In genomic region chr15:82539690-82540054, GRCh38 we compare ENCODE assay signal across 8 cellular contexts. TPM values are rescaled to one million over a fixed set of nuclear protein-coding genes. Genes with fewer than 3 reads are reported as not detected.
DNase-seq lines count a peak whose midpoint lies in the region; TF ChIP-seq lines count a peak whose summit lies in the region.

No MANE protein-coding gene starts in this region.

- H3K9me3 Mint-ChIP-seq in CD8-positive, alpha-beta memory T cell, result no peaks in the 10 kb centered on the region

- peak overlapping the region; percentile 100 for H3K9ac ChIP-seq in HUES64 (ENCODE audit: low read depth, low read length)

- peak overlapping the region; percentile 94 for H3K27ac ChIP-seq in CD8-positive, alpha-beta memory T cell (ENCODE audit: low read depth, low read length)
- peak overlapping the region; percentile 88 for H3K27ac ChIP-seq in HUES64 (ENCODE audit: low read depth, low read length)
- peak overlapping the region; percentile 77 for H3K27ac ChIP-seq in mesodermal cell (ENCODE audit: low read depth, low read length, severe bottlenecking)

- H3K36me3 ChIP-seq in CD8-positive, alpha-beta memory T cell (ENCODE audit: insufficient read depth, low read length), result peaks cover 34% of the 10 kb centered on the region
- H3K36me3 ChIP-seq in HUES64 (ENCODE audit: insufficient read depth, low read length), result peaks cover 51% of the 10 kb centered on the region
- H3K36me3 ChIP-seq in mesodermal cell (ENCODE audit: control insufficient read depth, insufficient read depth, low read length), result peaks cover 52% of the 10 kb centered on the region

- H3K27ac Mint-ChIP-seq in CD8-positive, alpha-beta memory T cell, result peak overlapping the region; percentile 92 to 98 (median 94)

- POLR2A ChIA-PET in CD8-positive, alpha-beta memory T cell (lab: Charles Lee), result interaction anchor here (1.2 to 2.7 kb wide), 6 partner anchors 9 to 472 kb away, joined by 4 to 19 read pairs (median 13); partner anchors contain the start of genes C15orf40, RAMAC and WHAMM

- H3K4me1 Mint-ChIP-seq in CD8-positive, alpha-beta memory T cell, result peaks cover 26 to 46% (median 34%) of the 10 kb centered on the region in 3 donors

- peaks cover 25% of the 10 kb centered on the region for H3K4me1 ChIP-seq in CD8-positive, alpha-beta memory T cell (ENCODE audit: insufficient read depth, low read length)
- H3K4me1 ChIP-seq in HUES64 (ENCODE audit: insufficient read depth, low read length), result peaks cover 27% of the 10 kb centered on the region
- H3K4me1 ChIP-seq in mesodermal cell (ENCODE audit: control insufficient read depth, insufficient read depth, low read length, poor library complexity, severe bottlenecking), result peaks cover 17% of the 10 kb centered on the region

- no peak for DNase-seq in CD8-positive, alpha-beta memory T cell
- peak; percentile 14 for DNase-seq in choroid plexus epithelial cell (ENCODE audit: low read depth)
- DNase-seq in AG08395 (ENCODE audit: low spot score), result no peak
- no peak for DNase-seq in GF-D8 (lab: John Stamatoyannopoulos, UW)
- no peak for DNase-seq in NCI-H1417 treated with DMSO at 0.1 percent for 48 hours (lab: John Stamatoyannopoulos, UW)
- DNase-seq in SIG-M5 treated with dmso at 0.1 percent for 504 hours (lab: John Stamatoyannopoulos, UW; ENCODE audit: unreplicated experiment), result no peak

- H3K9me3 ChIP-seq in CD8-positive, alpha-beta memory T cell (ENCODE audit: low read length), result no peaks in the 10 kb centered on the region
- H3K9me3 ChIP-seq in HUES64 (ENCODE audit: insufficient read depth, low read depth, low read length), result no peaks in the 10 kb centered on the region
- H3K9me3 ChIP-seq in mesodermal cell (ENCODE audit: control insufficient read depth, low read length), result no peaks in the 10 kb centered on the region

- H3K4me3 Mint-ChIP-seq in CD8-positive, alpha-beta memory T cell, result peak overlapping the region; percentile 94 to 98 (median 96)

- H3K36me3 Mint-ChIP-seq in CD8-positive, alpha-beta memory T cell, result peaks cover 11 to 58% (median 14%) of the 10 kb centered on the region in 3 donors

- no peaks in the 10 kb centered on the region for H3K27me3 ChIP-seq in CD8-positive, alpha-beta memory T cell (ENCODE audit: insufficient read depth, low read length, poor library complexity, severe bottlenecking)
- H3K27me3 ChIP-seq in HUES64 (ENCODE audit: insufficient read depth, low read length), result no peaks in the 10 kb centered on the region

- CTCF ChIA-PET in CD8-positive, alpha-beta memory T cell (lab: Charles Lee), result interaction anchor here (0.6 to 6.9 kb wide), 12 partner anchors 8 to 471 kb away, joined by 3 to 63 read pairs (median 6); no protein-coding TSS in a partner anchor

- peaks cover 0 to under 1% of the 10 kb centered on the region in 2 donors for H3K27me3 Mint-ChIP-seq in CD8-positive, alpha-beta memory T cell

- WGBS in HUES64, result under 1% methylated on average over 23 of the region's 23 CpGs
- WGBS in mesodermal cell (ENCODE audit: insufficient coverage in 2 of 2), 2 experiments, result 1% methylated on average over 20 to 23 of the region's 23 CpGs

- no peak for TF ChIP-seq CTCF in choroid plexus epithelial cell (conservative IDR thresholded peaks at IDR 0.05; ENCODE audit: low read depth, low read length)

- H3K4me3 ChIP-seq in CD8-positive, alpha-beta memory T cell (ENCODE audit: low read length), result peak overlapping the region; percentile 94
- peak overlapping the region; percentile 100 for H3K4me3 ChIP-seq in HUES64 (ENCODE audit: low read length)
- peak overlapping the region; percentile 99 for H3K4me3 ChIP-seq in choroid plexus epithelial cell (ENCODE audit: low read depth, low read length)
- peak overlapping the region; percentile 92 for H3K4me3 ChIP-seq in mesodermal cell (ENCODE audit: extremely low read depth, insufficient read depth, low read length, poor library complexity, severe bottlenecking)

RNA-seq across cellular contexts. Expression of gene RPS17, which starts 0.6 kb away (rescaled TPM):
- 1,000 to 10,000 TPM; 2,610 to 2,630 TPM for total RNA-seq in CD8-positive, alpha-beta memory T cell
- 1,199 TPM for polyA plus RNA-seq in CD8-positive, alpha-beta memory T cell
- 2,523 TPM for polyA plus RNA-seq in HUES64 (2013, experiment 1 of 2)
- 2,699 TPM for polyA plus RNA-seq in HUES64 (2013, experiment 2 of 2)
- 2,929 TPM for polyA plus RNA-seq in mesodermal cell (2013, experiment 1 of 2)
- 2,830 TPM for polyA plus RNA-seq in mesodermal cell (2013, experiment 2 of 2)
